ENCODE assay signal across 19 cellular contexts in the genomic region with DNA sequence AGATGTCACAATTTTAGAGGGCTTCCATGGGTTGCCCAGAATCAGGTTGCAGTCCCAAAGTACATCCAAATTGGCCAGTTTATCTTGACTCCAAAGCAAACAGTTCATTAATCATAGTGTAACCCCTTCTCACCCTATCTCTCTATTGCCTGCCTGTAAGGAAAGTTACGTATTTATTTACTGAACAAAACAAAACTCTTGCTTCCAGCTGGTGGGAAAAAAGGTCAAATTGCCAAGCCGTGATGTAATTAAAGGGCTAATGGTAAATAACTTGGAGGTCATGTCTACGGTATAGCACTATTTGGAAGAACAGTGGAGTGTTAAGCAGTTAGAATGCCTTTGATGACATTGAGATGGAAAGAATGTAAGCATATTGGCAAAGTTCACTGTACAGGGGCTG.
"Had no signal": no experiment of that assay in that cellular context is flagged by ENCODE, and none has a peak within 500 bp of the region (broad histone marks: within the 10 kb centered on the region; RNA-seq: fewer than 3 reads in every experiment).

No MANE protein-coding gene starts in this region.

- H3K9me3 ChIP-seq: left lung, right atrium auricular region had no signal

- H3K9me3 Mint-ChIP-seq: activated CD8-positive, alpha-beta T cell treated with anti-CD3 and anti-CD28 coated beads for 36 hours; activated naive CD8-positive, alpha-beta T cell treated with anti-CD3 and anti-CD28 coated beads for 36 hours; activated T-cell treated with anti-CD3 and anti-CD28 coated beads, Interleukin-2, amount 50 U/mL, for 4 hours; endodermal cell; stimulated activated naive CD8-positive, alpha-beta T cell treated with anti-CD3 and anti-CD28 coated beads, Interleukin-15, amount 100 ng/mL, for 72 hours; type B pancreatic cell had no signal

- H3K27ac ChIP-seq: dorsolateral prefrontal cortex, left lung, right atrium auricular region had no signal

- H3K27me3 Mint-ChIP-seq: activated B cell treated with CpG ODN at 0.5 μM for 24 hours; activated CD8-positive, alpha-beta T cell treated with anti-CD3 and anti-CD28 coated beads for 36 hours; stimulated activated naive CD8-positive, alpha-beta T cell treated with anti-CD3 and anti-CD28 coated beads, Interleukin-15, amount 100 ng/mL, for 72 hours; type B pancreatic cell had no signal

- DNase-seq: activated B cell treated with CpG ODN at 0.5 μM for 24 hours; activated CD4-positive, alpha-beta T cell treated with anti-CD3 and anti-CD28 coated beads for 48 hours; activated CD8-positive, alpha-beta T cell treated with anti-CD3 and anti-CD28 coated beads for 36 hours; activated gamma-delta T cell; activated naive CD8-positive, alpha-beta T cell treated with anti-CD3 and anti-CD28 coated beads for 36 hours; activated T-cell treated with anti-CD3 and anti-CD28 coated beads, Interleukin-2, amount 50 U/mL, for 4 hours; dorsolateral prefrontal cortex; endodermal cell; islet precursor cell; left lung; mammary epithelial cell; naive thymus-derived CD4-positive, alpha-beta T cell; nucleus accumbens; posterior cingulate gyrus; small intestine; stimulated activated naive CD8-positive, alpha-beta T cell treated with anti-CD3 and anti-CD28 coated beads, Interleukin-15, amount 100 ng/mL, for 72 hours; T-helper 2 cell had no signal

- H3K4me1 ChIP-seq: right atrium auricular region had no signal

- H3K27me3 ChIP-seq: dorsolateral prefrontal cortex, left lung, right atrium auricular region had no signal

- H3K36me3 ChIP-seq: left lung, right atrium auricular region had no signal

- H3K27ac Mint-ChIP-seq: activated B cell treated with CpG ODN at 0.5 μM for 24 hours; activated CD8-positive, alpha-beta T cell treated with anti-CD3 and anti-CD28 coated beads for 36 hours; activated naive CD8-positive, alpha-beta T cell treated with anti-CD3 and anti-CD28 coated beads for 36 hours; endodermal cell; naive thymus-derived CD4-positive, alpha-beta T cell; stimulated activated naive CD8-positive, alpha-beta T cell treated with anti-CD3 and anti-CD28 coated beads, Interleukin-15, amount 100 ng/mL, for 72 hours; type B pancreatic cell had no signal

- H3K4me3 Mint-ChIP-seq: activated B cell treated with CpG ODN at 0.5 μM for 24 hours; activated CD8-positive, alpha-beta T cell treated with anti-CD3 and anti-CD28 coated beads for 36 hours; activated naive CD8-positive, alpha-beta T cell treated with anti-CD3 and anti-CD28 coated beads for 36 hours; activated T-cell treated with anti-CD3 and anti-CD28 coated beads, Interleukin-2, amount 50 U/mL, for 4 hours; endodermal cell; naive thymus-derived CD4-positive, alpha-beta T cell; stimulated activated naive CD8-positive, alpha-beta T cell treated with anti-CD3 and anti-CD28 coated beads, Interleukin-15, amount 100 ng/mL, for 72 hours; type B pancreatic cell had no signal

- H3K4me3 ChIP-seq: dorsolateral prefrontal cortex, left lung, right atrium auricular region had no signal

- H3K4me1 Mint-ChIP-seq: activated naive CD8-positive, alpha-beta T cell treated with anti-CD3 and anti-CD28 coated beads for 36 hours; endodermal cell; stimulated activated naive CD8-positive, alpha-beta T cell treated with anti-CD3 and anti-CD28 coated beads, Interleukin-15, amount 100 ng/mL, for 72 hours had no signal

- ATAC-seq: activated CD8-positive, alpha-beta T cell treated with anti-CD3 and anti-CD28 coated beads for 36 hours; activated T-cell treated with anti-CD3 and anti-CD28 coated beads, Interleukin-2, amount 50 U/mL, for 4 hours; left lung; naive thymus-derived CD4-positive, alpha-beta T cell; stimulated activated naive CD8-positive, alpha-beta T cell treated with anti-CD3 and anti-CD28 coated beads, Interleukin-15, amount 100 ng/mL, for 72 hours had no signal

- H3K36me3 Mint-ChIP-seq: activated naive CD8-positive, alpha-beta T cell treated with anti-CD3 and anti-CD28 coated beads for 36 hours; naive thymus-derived CD4-positive, alpha-beta T cell; type B pancreatic cell had no signal
